ENCODE assay signal across 23 cellular contexts in genomic region chr4:150136481-150136880, GRCh38. TPM values are rescaled to one million over a fixed set of nuclear protein-coding genes. Genes with fewer than 3 reads are reported as not detected.
DNase-seq lines count a peak whose midpoint lies in the region; ATAC-seq and TF ChIP-seq lines count a peak whose summit lies in the region.
"Had no signal": no experiment of that assay in that cellular context is flagged by ENCODE, and none has a peak within 500 bp of the region (broad histone marks: within the 10 kb centered on the region; RNA-seq: fewer than 3 reads in every experiment).

No MANE protein-coding gene starts in this region.

- H4K20me1 ChIP-seq in GM23248 (ENCODE audit: insufficient read depth): no peaks in the 10 kb centered on the region

- CTCF ChIA-PET in naive thymus-derived CD4-positive, alpha-beta T cell (lab: Charles Lee): no interaction called here
- CTCF ChIA-PET in GM10248 (lab: Yijun Ruan, JAX): interaction anchor here (0.7 to 1.7 kb wide), 4 partner anchors 13 to 107 kb away, joined by 3 to 5 read pairs (median 4); no protein-coding TSS in a partner anchor

- no peak overlapping the region for H2AFZ ChIP-seq in GM23248

- H3K9me2 ChIP-seq in GM23248 (ENCODE audit: insufficient read depth): no peaks in the 10 kb centered on the region

- H3K4me3 Mint-ChIP-seq in naive thymus-derived CD4-positive, alpha-beta T cell: no peak overlapping the region
- H3K4me3 Mint-ChIP-seq: CD8-positive, alpha-beta T cell; T-cell had no signal

- peak; percentile 35 for DNase-seq in GM23248
- peak; percentile 45 for DNase-seq in MV-4-11 (lab: John Stamatoyannopoulos, UW)
- DNase-seq in cardiac fibroblast (ENCODE audit: low read depth in 2 of 2): peak; percentile 21 to 34
- peak; percentile 82 for DNase-seq in myocyte (ENCODE audit: low read depth)
- DNase-seq in naive thymus-derived CD4-positive, alpha-beta T cell: no peak
- DNase-seq in GM10248 (ENCODE audit: extremely low spot score): no peak
- no peak for DNase-seq in left cardiac atrium
- no peak for DNase-seq in left ventricle myocardium superior
- DNase-seq: activated CD8-positive, alpha-beta memory T cell treated with anti-CD3 and anti-CD28 coated beads, Interleukin-2, amount 50 U/mL, for 48 hours; activated effector memory CD4-positive, alpha-beta T cell treated with Interleukin-2 at 50 U/mL for 16 hours; CD8-positive, alpha-beta T cell; central memory CD4-positive, alpha-beta T cell; DMS153; effector CD4-positive, alpha-beta T cell; heart right ventricle; NCI-H1417 treated with DMSO at 0.1 percent for 48 hours; NCI-H2107; NCI-H526; spleen; T-cell; upper lobe of left lung had no signal

- no peaks in the 10 kb centered on the region for H3K36me3 Mint-ChIP-seq in naive thymus-derived CD4-positive, alpha-beta T cell
- H3K36me3 Mint-ChIP-seq: CD8-positive, alpha-beta T cell; T-cell had no signal

- TF ChIP-seq CTCF in cardiac fibroblast (IDR thresholded peaks at IDR 0.05; ENCODE audit: low read depth, low read length) (no peak), GM10248 (IDR thresholded peaks at IDR 0.05; ENCODE audit: control extremely low read depth, extremely low read depth, low read depth, missing control alignments) (no peak)

- H3F3A ChIP-seq in GM23248 (ENCODE audit: insufficient read depth): peaks cover 27% of the 10 kb centered on the region

- H3K9me3 ChIP-seq in GM23248 (ENCODE audit: low read depth): no peaks in the 10 kb centered on the region
- H3K9me3 ChIP-seq in naive thymus-derived CD4-positive, alpha-beta T cell (ENCODE audit: control insufficient read depth in 2 of 3, low read length in 3 of 3): no peaks in the 10 kb centered on the region
- H3K9me3 ChIP-seq: heart right ventricle, spleen, upper lobe of left lung had no signal

- H3K4me3 ChIP-seq in GM23248: no peak overlapping the region
- H3K4me3 ChIP-seq in cardiac fibroblast (replicated peaks in 1 of 2; ENCODE audit: low read depth in 2 of 2, low read length in 2 of 2): no peak overlapping the region
- no peak overlapping the region for H3K4me3 ChIP-seq in naive thymus-derived CD4-positive, alpha-beta T cell (ENCODE audit: low read length)
- H3K4me3 ChIP-seq: heart right ventricle, spleen, upper lobe of left lung had no signal

- H3K4me2 ChIP-seq in GM23248 (ENCODE audit: unreplicated experiment): peak overlapping the region; percentile 33

- ATAC-seq in naive thymus-derived CD4-positive, alpha-beta T cell: no peak
- ATAC-seq in left cardiac atrium (no peak), left ventricle myocardium superior (no peak)
- ATAC-seq: CD8-positive, alpha-beta T cell; heart right ventricle; Right ventricle myocardium inferior; T-cell had no signal

- no peak overlapping the region for H3K9ac ChIP-seq in GM23248

- no peaks in the 10 kb centered on the region for H3K27me3 ChIP-seq in GM23248 (replicated peaks; ENCODE audit: insufficient read depth)
- H3K27me3 ChIP-seq in naive thymus-derived CD4-positive, alpha-beta T cell (ENCODE audit: control insufficient read depth in 2 of 2, insufficient read depth in 2 of 2, low read length in 2 of 2): no peaks in the 10 kb centered on the region
- H3K27me3 ChIP-seq: heart right ventricle, spleen, upper lobe of left lung had no signal

- intact Hi-C loops in naive thymus-derived CD4-positive, alpha-beta T cell (cut with micrococcal nuclease): no loop called here
- intact Hi-C loops in left cardiac atrium (cut with DNase I): no loop called here
- intact Hi-C loops in left ventricle myocardium superior (cut with micrococcal nuclease): no loop called here

- no peaks in the 10 kb centered on the region for H3K9me3 Mint-ChIP-seq in naive thymus-derived CD4-positive, alpha-beta T cell
- H3K9me3 Mint-ChIP-seq: CD8-positive, alpha-beta T cell; T-cell had no signal

- H3K36me3 ChIP-seq in GM23248 (ENCODE audit: low read depth): no peaks in the 10 kb centered on the region
- no peaks in the 10 kb centered on the region for H3K36me3 ChIP-seq in naive thymus-derived CD4-positive, alpha-beta T cell (ENCODE audit: control insufficient read depth in 2 of 3, insufficient read depth in 3 of 3, low read length in 3 of 3)
- H3K36me3 ChIP-seq: heart right ventricle, spleen, upper lobe of left lung, WERI-Rb-1 had no signal

- in situ Hi-C loops in GM23248 (cut with MboI): no loop called here

- peaks cover 0 to 6% (median 4%) of the 10 kb centered on the region in 5 donors for H3K27me3 Mint-ChIP-seq in naive thymus-derived CD4-positive, alpha-beta T cell

- H3K79me2 ChIP-seq in GM23248 (ENCODE audit: insufficient read depth): 0 out of 2 replicates have a peak, but pooled peaks cover 12% of the 10 kb centered on the region

- H3K4me1 Mint-ChIP-seq in naive thymus-derived CD4-positive, alpha-beta T cell: no peaks in the 10 kb centered on the region

- POLR2A ChIA-PET in naive thymus-derived CD4-positive, alpha-beta T cell (lab: Charles Lee): no interaction called here
- POLR2A ChIA-PET in GM10248 (lab: Yijun Ruan, JAX): no interaction called here

- H3K27ac ChIP-seq in GM23248: peak overlapping the region; percentile 29; the same call in 1 of the 2 replicates
- no peak overlapping the region for H3K27ac ChIP-seq in naive thymus-derived CD4-positive, alpha-beta T cell (ENCODE audit: low read depth, low read length)
- H3K27ac ChIP-seq: heart right ventricle, spleen, upper lobe of left lung, WERI-Rb-1 had no signal

- no peak overlapping the region for H3K27ac Mint-ChIP-seq in naive thymus-derived CD4-positive, alpha-beta T cell
- H3K27ac Mint-ChIP-seq: CD8-positive, alpha-beta T cell; T-cell had no signal

- H3K4me1 ChIP-seq in GM23248 (ENCODE audit: insufficient read depth): peaks cover 48% of the 10 kb centered on the region
- H3K4me1 ChIP-seq in naive thymus-derived CD4-positive, alpha-beta T cell (ENCODE audit: control insufficient read depth in 2 of 2, insufficient read depth in 2 of 2, low read length in 2 of 2): no peaks in the 10 kb centered on the region
- H3K4me1 ChIP-seq: upper lobe of left lung had no signal

RNA-seq across cellular contexts. Expression of gene DCLK2, which starts 58.2 kb away (rescaled TPM):
- 1.9 and 2.9 TPM in 2 replicates for total RNA-seq in GM23248 (2014; rRNA removed; shearing (Covaris generic))
- polyA plus RNA-seq in GM23248 (2016; fragmentation: Nextera tagmentation; extraction: Ambion mirVana): 0.74 and 1.3 TPM in 2 replicates
- total RNA-seq in myocyte (15.4 and 21.5 TPM in 2 replicates), left cardiac atrium (1 to 10 TPM; 7.7 to 9.9 TPM), left ventricle myocardium superior (27.5 TPM)
- 36.3 TPM for polyA plus RNA-seq in myocyte (2012)
- total RNA-seq in naive thymus-derived CD4-positive, alpha-beta T cell: under 1 TPM in 2 of 5 experiments, not detected in 3; 0.11 to 0.56 TPM
- polyA plus RNA-seq in naive thymus-derived CD4-positive, alpha-beta T cell: under 1 TPM in 1 of 2 donors, not detected in 1; 0.06 TPM

Comparison
In these comparisons a context has a peak if more than half of its experiments do, and no peak if none do; other contexts are left out.
1. DNase-seq: peak in GM23248 (single experiment), MV-4-11 (single experiment), cardiac fibroblast (2 of 2) and myocyte (single experiment); none in naive thymus-derived CD4-positive, alpha-beta T cell (0 of 9), GM10248 (single experiment), left cardiac atrium (single experiment) and left ventricle myocardium superior (single experiment).